ENCODE assay signal across 8 cellular contexts in genomic region chr18:48939368-48940097, GRCh38. TPM values are rescaled to one million over a fixed set of nuclear protein-coding genes. Genes with fewer than 3 reads are reported as not detected.
DNase-seq lines count a peak whose midpoint lies in the region; ATAC-seq, FAIRE-seq and TF ChIP-seq lines count a peak whose summit lies in the region.

No MANE protein-coding gene starts in this region.

- BruUV-seq in K562 (replicated peaks; lab: Mats Ljungman, UMichigan) = no TSS peak

- no peak for FAIRE-seq in K562 (lab: Jason Lieb, UNC)

- H3K4me1 ChIP-seq in K562 (replicated peaks in 1 of 2; ENCODE audit: control insufficient read depth in 2 of 2, insufficient read depth in 2 of 2, low read length in 2 of 2) = peaks cover 17 to 28% of the 10 kb centered on the region in 2 experiments

- DNase-seq in LHCN-M2 (ENCODE audit: low read depth) (peak; percentile 21), K562 (ENCODE audit: extremely low read depth in 1 of 4, low spot score in 3 of 4) (no peak), substantia nigra (lab: John Stamatoyannopoulos, UW) (peak in 2 of 49 donors; percentile 27 to 60), HuH-7.5 (ENCODE audit: low spot score) (no peak)

- TF ChIP-seq EP300 in K562 (IDR thresholded peaks at IDR 0.05; ENCODE audit: low read length) = no peak

- POLR2A ChIA-PET in K562 (lab: Yijun Ruan, JAX) = interaction anchor here (0.8 to 1.1 kb wide), 2 partner anchors 13 to 35 kb away, joined by 3 to 6 read pairs; no protein-coding TSS in a partner anchor

- TF ChIP-seq CTCF in K562 (IDR thresholded peaks at IDR 0.05 in 2 of 3, conservative IDR thresholded peaks at IDR 0.05 in 1 of 3; ENCODE audit: insufficient read depth in 2 of 3, low read depth in 1 of 3, low read length in 3 of 3) = no peak

- CTCF ChIA-PET in K562 (lab: Yijun Ruan, JAX; ENCODE audit: low intra/inter-chr PET ratio) = no interaction called here

- H3K4me2 ChIP-seq in K562 (ENCODE audit: insufficient read depth, low read length) = no peak overlapping the region

- H3K9me3 ChIP-seq in K562 (replicated peaks; ENCODE audit: control insufficient read depth, insufficient read depth, low read depth, low read length) = no peaks in the 10 kb centered on the region

- WGBS in K562 (ENCODE audit: insufficient coverage, low coverage, missing lambda C conversion rate) = 38% methylated on average over 3 of the region's 13 CpGs

- H3K79me2 ChIP-seq in K562 (ENCODE audit: control insufficient read depth, insufficient read depth, low read length) = no peaks in the 10 kb centered on the region; the same call in 2 of the 3 replicates

- no peaks in the 10 kb centered on the region for H4K20me1 ChIP-seq in K562 (replicated peaks; ENCODE audit: control insufficient read depth, insufficient read depth, low read length)

- H3K9me1 ChIP-seq in K562 (ENCODE audit: control insufficient read depth, insufficient read depth, low read length) = no peaks in the 10 kb centered on the region

- in situ Hi-C loops in K562 (cut with MboI) = no loop called here

- no peak for TF ChIP-seq POLR2A in K562 (conservative IDR thresholded peaks at IDR 0.05)

- H3K27me3 ChIP-seq in K562 (ENCODE audit: control insufficient read depth in 2 of 2, insufficient read depth in 2 of 2, low read length in 2 of 2) = no peaks in the 10 kb centered on the region
- H3K27me3 ChIP-seq in layer of hippocampus (ENCODE audit: control insufficient read depth, insufficient read depth, low read length) = no peaks in the 10 kb centered on the region

- intact Hi-C loops in K562 (cut with micrococcal nuclease) = no loop called here

- no peak overlapping the region for H2AFZ ChIP-seq in K562 (ENCODE audit: low read depth, low read length)

- H3K27ac ChIP-seq in K562 (ENCODE audit: extremely low read depth, low read depth, low read length) (no peak overlapping the region), layer of hippocampus (ENCODE audit: low read depth, low read length) (peak overlapping the region; percentile 48), substantia nigra (ENCODE audit: low read depth, low read length, poor library complexity, severe bottlenecking) (peak overlapping the region; percentile 70)

- no peak overlapping the region for H3K9ac ChIP-seq in K562 (ENCODE audit: insufficient read depth in 1 of 2, low read depth in 2 of 2, low read length in 2 of 2)

- H3K4me3 ChIP-seq in K562 = no peak overlapping the region

- no peak for TF ChIP-seq RAD21 in K562 (CRISPR knock-in tag; conservative IDR thresholded peaks at IDR 0.05 in 1 of 2, IDR thresholded peaks at IDR 0.05 in 1 of 2)

- 0 out of 3 replicates have a peak, but pooled peaks cover 2% of the 10 kb centered on the region for H3K36me3 ChIP-seq in K562 (ENCODE audit: control insufficient read depth, insufficient read depth, low read length)

- ATAC-seq in K562 = no peak
- no peak for ATAC-seq in HG02642 (IDR thresholded peaks at IDR 0.05; ENCODE audit: poor library complexity, unreplicated experiment)
- ATAC-seq in HG03095 (IDR thresholded peaks at IDR 0.05; ENCODE audit: unreplicated experiment) = no peak
- ATAC-seq in HG02798 (IDR thresholded peaks at IDR 0.05; ENCODE audit: poor library complexity, unreplicated experiment) = no peak

TF ChIP-seq in K562, 482 proteins besides CTCF, POLR2A, EP300 and RAD21:
- TF ChIP-seq CEBPG (CRISPR knock-in tag; IDR thresholded peaks at IDR 0.05) (no peak), CEBPG (tag; conservative IDR thresholded peaks at IDR 0.05 in 1 of 2, IDR thresholded peaks at IDR 0.05 in 1 of 2) (no peak), TFAM (CRISPR knock-in tag; conservative IDR thresholded peaks at IDR 0.05) (no peak), ZNF586 (CRISPR knock-in tag; conservative IDR thresholded peaks at IDR 0.05) (no peak)
- TF ChIP-seq, protein P1, sequence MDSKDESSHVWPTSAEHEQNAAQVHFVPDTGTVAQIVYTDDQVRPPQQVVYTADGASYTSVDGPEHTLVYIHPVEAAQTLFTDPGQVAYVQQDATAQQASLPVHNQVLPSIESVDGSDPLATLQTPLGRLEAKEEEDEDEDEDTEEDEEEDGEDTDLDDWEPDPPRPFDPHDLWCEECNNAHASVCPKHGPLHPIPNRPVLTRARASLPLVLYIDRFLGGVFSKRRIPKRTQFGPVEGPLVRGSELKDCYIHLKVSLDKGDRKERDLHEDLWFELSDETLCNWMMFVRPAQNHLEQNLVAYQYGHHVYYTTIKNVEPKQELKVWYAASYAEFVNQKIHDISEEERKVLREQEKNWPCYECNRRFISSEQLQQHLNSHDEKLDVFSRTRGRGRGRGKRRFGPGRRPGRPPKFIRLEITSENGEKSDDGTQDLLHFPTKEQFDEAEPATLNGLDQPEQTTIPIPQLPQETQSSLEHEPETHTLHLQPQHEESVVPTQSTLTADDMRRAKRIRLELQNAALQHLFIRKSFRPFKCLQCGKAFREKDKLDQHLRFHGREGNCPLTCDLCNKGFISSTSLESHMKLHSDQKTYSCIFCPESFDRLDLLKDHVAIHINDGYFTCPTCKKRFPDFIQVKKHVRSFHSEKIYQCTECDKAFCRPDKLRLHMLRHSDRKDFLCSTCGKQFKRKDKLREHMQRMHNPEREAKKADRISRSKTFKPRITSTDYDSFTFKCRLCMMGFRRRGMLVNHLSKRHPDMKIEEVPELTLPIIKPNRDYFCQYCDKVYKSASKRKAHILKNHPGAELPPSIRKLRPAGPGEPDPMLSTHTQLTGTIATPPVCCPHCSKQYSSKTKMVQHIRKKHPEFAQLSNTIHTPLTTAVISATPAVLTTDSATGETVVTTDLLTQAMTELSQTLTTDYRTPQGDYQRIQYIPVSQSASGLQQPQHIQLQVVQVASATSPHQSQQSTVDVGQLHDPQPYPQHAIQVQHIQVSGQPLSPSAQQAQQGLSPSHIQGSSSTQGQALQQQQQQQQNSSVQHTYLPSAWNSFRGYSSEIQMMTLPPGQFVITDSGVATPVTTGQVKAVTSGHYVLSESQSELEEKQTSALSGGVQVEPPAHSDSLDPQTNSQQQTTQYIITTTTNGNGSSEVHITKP (IDR thresholded peaks at IDR 0.05; ENCODE audit: partially characterized antibody) = peak; percentile 79

RNA-seq across cellular contexts. Expression of gene SMAD7, which starts 11.2 kb away (rescaled TPM):
- total RNA-seq in LHCN-M2 (2014; rRNA removed) (7.6 and 13.9 TPM in 2 replicates), K562 (2014; rRNA removed) (2.9 and 3.0 TPM in 2 replicates), K562 (2014; rRNA removed; fragmentation: Illumina TruSeq; extraction: Trizol) (1.1 and 1.3 TPM in 2 replicates), K562 (2015; rRNA removed; fragmentation: Illumina TruSeq; extraction: Trizol) (0.90 and 0.94 TPM in 2 replicates), K562 (2021) (2.1 and 2.5 TPM in 2 replicates)
- polyA plus RNA-seq in LHCN-M2 (2012) = 10.4 TPM
- total RNA-seq in K562 (2011; cell fraction: chromatin; rRNA removed; ENCODE audit: low replicate concordance) = 2.6 and 6.2 TPM in 2 replicates
- 3.9 and 7.0 TPM in 2 replicates for total RNA-seq in K562 (2011; cell fraction: nucleolus; rRNA removed)
- total RNA-seq in K562 (2011; cell fraction: nucleoplasm; rRNA removed) = 3.3 and 4.1 TPM in 2 replicates
- polyA plus RNA-seq in K562 (2011; rRNA removed) (1.8 TPM in 2 replicates), K562 (2014; fragmentation: Illumina TruSeq; extraction: Trizol) (1.4 and 1.6 TPM in 2 replicates), K562 (2014; fragmentation: Nextera tagmentation; extraction: Ambion mirVana) (under 1 TPM; 0.13 to 0.23 TPM), K562 (2014; rRNA removed) (1.8 and 2.9 TPM in 2 replicates)
- polyA plus RNA-seq in K562 (2011; cell fraction: cytosol; rRNA removed) = 3.3 and 3.7 TPM in 2 replicates
- polyA plus RNA-seq in K562 (2011; cell fraction: nucleus; rRNA removed) = 4.6 and 5.7 TPM in 2 replicates
- polyA plus RNA-seq in K562 (2012) = 1.7 and 4.1 TPM in 2 replicates
- 3.4 and 3.7 TPM in 2 replicates for polyA minus RNA-seq in K562 (2011; rRNA and poly(A)+ RNA removed)
- 2.0 and 4.6 TPM in 2 replicates for polyA minus RNA-seq in K562 (2011; cell fraction: cytosol; rRNA and poly(A)+ RNA removed)
- 3.8 and 4.7 TPM in 2 replicates for polyA minus RNA-seq in K562 (2011; cell fraction: nucleus; rRNA and poly(A)+ RNA removed)
